In genomic region chr11:10622957-10623787, GRCh38 we compare ENCODE assay signal across 8 cellular contexts. TPM values are rescaled to one million over a fixed set of nuclear protein-coding genes. Genes with fewer than 3 reads are reported as not detected.
A peak's percentile ranks its signal among the peaks of the same experiment; 100 is the strongest.
DNase-seq lines count a peak whose midpoint lies in the region; ATAC-seq lines count a peak whose summit lies in the region.

No MANE protein-coding gene starts in this region.

- CTCF ChIA-PET in activated CD4-positive, alpha-beta T cell treated with anti-CD3 and anti-CD28 coated beads, Interleukin-2, amount 10 ng/mL, durations not matched to agents 7 days and 5 days (lab: Charles Lee): interaction anchor here (0.5 to 4.3 kb wide), 10 partner anchors 8 to 315 kb away, joined by 3 to 19 read pairs (median 3); partner anchors contain the start of gene RNF141

- H3K9me3 Mint-ChIP-seq in activated CD4-positive, alpha-beta T cell treated with anti-CD3 and anti-CD28 coated beads, Interleukin-2, amount 10 ng/mL, durations not matched to agents 7 days and 5 days: no peaks in the 10 kb centered on the region
- no peaks in the 10 kb centered on the region for H3K9me3 Mint-ChIP-seq in immature natural killer cell

- peak overlapping the region; percentile 95 for H3K27ac Mint-ChIP-seq in activated CD4-positive, alpha-beta T cell treated with anti-CD3 and anti-CD28 coated beads, Interleukin-2, amount 10 ng/mL, durations not matched to agents 7 days and 5 days
- H3K27ac Mint-ChIP-seq in immature natural killer cell: peak overlapping the region in 4 of 6 donors; percentile 9 to 53 (median 35)

- no peak for DNase-seq in activated CD4-positive, alpha-beta T cell treated with anti-CD3 and anti-CD28 coated beads, Interleukin-2, amount 10 ng/mL, durations not matched to agents 7 days and 5 days
- no peak for DNase-seq in activated CD4-positive, alpha-beta T cell treated with anti-CD3 and anti-CD28 coated beads for 4 hours
- peak; percentile 4 to 13 for DNase-seq in activated CD4-positive, alpha-beta T cell treated with anti-CD3 and anti-CD28 coated beads, Interleukin-2, amount 50 U/mL, for 48 hours
- DNase-seq in immature natural killer cell (peak in 1 of 3 donors; percentile 4), EL (no peak)

- H3K27me3 Mint-ChIP-seq in activated CD4-positive, alpha-beta T cell treated with anti-CD3 and anti-CD28 coated beads, Interleukin-2, amount 10 ng/mL, durations not matched to agents 7 days and 5 days: no peaks in the 10 kb centered on the region
- peaks cover 0 to 6% (median 2%) of the 10 kb centered on the region in 3 donors for H3K27me3 Mint-ChIP-seq in immature natural killer cell (ENCODE audit: low read depth in 3 of 3)

- peaks cover 3% of the 10 kb centered on the region for H3K36me3 Mint-ChIP-seq in activated CD4-positive, alpha-beta T cell treated with anti-CD3 and anti-CD28 coated beads, Interleukin-2, amount 10 ng/mL, durations not matched to agents 7 days and 5 days (ENCODE audit: low read depth)
- H3K36me3 Mint-ChIP-seq in immature natural killer cell: no peaks in the 10 kb centered on the region

- H3K4me1 Mint-ChIP-seq in activated CD4-positive, alpha-beta T cell treated with anti-CD3 and anti-CD28 coated beads, Interleukin-2, amount 10 ng/mL, durations not matched to agents 7 days and 5 days: peaks cover 19% of the 10 kb centered on the region
- peaks cover 13 to 14% of the 10 kb centered on the region in 2 donors for H3K4me1 Mint-ChIP-seq in immature natural killer cell

- H3K4me3 Mint-ChIP-seq in activated CD4-positive, alpha-beta T cell treated with anti-CD3 and anti-CD28 coated beads, Interleukin-2, amount 10 ng/mL, durations not matched to agents 7 days and 5 days: no peak overlapping the region
- no peak overlapping the region for H3K4me3 Mint-ChIP-seq in immature natural killer cell

- H3K27ac ChIP-seq in temporal lobe (ENCODE audit: low read depth, low read length): peak overlapping the region; percentile 33

- POLR2A ChIA-PET in activated CD4-positive, alpha-beta T cell treated with anti-CD3 and anti-CD28 coated beads, Interleukin-2, amount 10 ng/mL, durations not matched to agents 7 days and 5 days (lab: Charles Lee): no interaction called here

- ATAC-seq in HG03039 (IDR thresholded peaks at IDR 0.05; ENCODE audit: unreplicated experiment): no peak
- ATAC-seq in HG02840 (IDR thresholded peaks at IDR 0.05; ENCODE audit: low FRiP score, unreplicated experiment): no peak

RNA-seq across cellular contexts. Expression of gene LYVE1, which starts 54.7 kb away (rescaled TPM):
- not detected for total RNA-seq in activated CD4-positive, alpha-beta T cell treated with anti-CD3 and anti-CD28 coated beads, Interleukin-2, amount 10 ng/mL, durations not matched to agents 7 days and 5 days
- polyA plus RNA-seq in immature natural killer cell: not detected
- 4.9 TPM for total RNA-seq in temporal lobe

Comparison
In these comparisons a context has a peak if more than half of its experiments do, and no peak if none do; other contexts are left out.
1. DNase-seq: peak in activated CD4-positive, alpha-beta T cell treated with anti-CD3 and anti-CD28 coated beads, Interleukin-2, amount 50 U/mL, for 48 hours (2 of 2); none in activated CD4-positive, alpha-beta T cell treated with anti-CD3 and anti-CD28 coated beads, Interleukin-2, amount 10 ng/mL, durations not matched to agents 7 days and 5 days (single experiment), activated CD4-positive, alpha-beta T cell treated with anti-CD3 and anti-CD28 coated beads for 4 hours (0 of 2) and EL (single experiment).